20 cellular contexts compared by ENCODE assay signal in genomic region chr11:132035228-132035627, GRCh38.
DNase-seq lines count a peak whose midpoint lies in the region; ATAC-seq and TF ChIP-seq lines count a peak whose summit lies in the region.
"Had no signal": no experiment of that assay in that cellular context is flagged by ENCODE, and none has a peak within 500 bp of the region (broad histone marks: within the 10 kb centered on the region; RNA-seq: fewer than 3 reads in every experiment).

No MANE protein-coding gene starts in this region.

- no peaks in the 10 kb centered on the region for H4K20me1 ChIP-seq in neural cell (ENCODE audit: insufficient read depth)
- H4K20me1 ChIP-seq: BLaER1 treated with 17β-estradiol and CSF1 and Interleukin-3, amounts not matched to agents 10 nM and 100 nM had no signal

- H3K4me1 Mint-ChIP-seq in Calu3 (ENCODE audit: low read depth, unreplicated experiment) = no peaks in the 10 kb centered on the region
- H3K4me1 Mint-ChIP-seq: CD8-positive, alpha-beta memory T cell had no signal

- BruUV-seq in Calu3 (replicated peaks; lab: Mats Ljungman, UMichigan) = no TSS peak

- peak overlapping the region; percentile 17 for H3K4me2 ChIP-seq in neural cell (ENCODE audit: low read length)
- H3K4me2 ChIP-seq: A549; BLaER1 treated with 17β-estradiol and CSF1 and Interleukin-3, amounts not matched to agents 10 nM and 100 nM had no signal

- H3K27me3 ChIP-seq in neural cell (ENCODE audit: insufficient read depth, low read depth, low read length) = no peaks in the 10 kb centered on the region
- H3K27me3 ChIP-seq: BE2C; BLaER1 treated with 17β-estradiol and CSF1 and Interleukin-3, amounts not matched to agents 10 nM and 100 nM had no signal

- H3K27me3 Mint-ChIP-seq in Calu3 (ENCODE audit: unreplicated experiment) = no peaks in the 10 kb centered on the region
- H3K27me3 Mint-ChIP-seq: CD4-positive, alpha-beta T cell had no signal

- H3K36me3 ChIP-seq in neural cell (ENCODE audit: insufficient read depth, low read length) = no peaks in the 10 kb centered on the region
- H3K36me3 ChIP-seq: BE2C; BLaER1 treated with 17β-estradiol and CSF1 and Interleukin-3, amounts not matched to agents 10 nM and 100 nM; HAP-1 had no signal

- intact Hi-C loops in Calu3 (cut with micrococcal nuclease; ENCODE audit: unreplicated experiment) = no loop called here

- TF ChIP-seq RAD21 in neural cell (conservative IDR thresholded peaks at IDR 0.05) = no peak

- H3K27ac ChIP-seq in neural cell (ENCODE audit: low read length) = peak overlapping the region; percentile 80
- H3K27ac ChIP-seq: A549; BLaER1 treated with 17β-estradiol and CSF1 and Interleukin-3, amounts not matched to agents 10 nM and 100 nM had no signal

- H3K79me2 ChIP-seq in neural cell (replicated peaks; ENCODE audit: insufficient read depth, low read length) = no peaks in the 10 kb centered on the region

- peak overlapping the region; percentile 37 for H3K9ac ChIP-seq in neural cell (ENCODE audit: low read length)
- H3K9ac ChIP-seq: BLaER1 treated with 17β-estradiol and CSF1 and Interleukin-3, amounts not matched to agents 10 nM and 100 nM had no signal

- peak overlapping the region; percentile 32 for H3K4me3 ChIP-seq in neural cell (ENCODE audit: low read length)
- H3K4me3 ChIP-seq: A549; BLaER1 treated with 17β-estradiol and CSF1 and Interleukin-3, amounts not matched to agents 10 nM and 100 nM; GM12878; HAP-1 had no signal

- H3K9me2 ChIP-seq in neural cell (ENCODE audit: insufficient read depth, low read length) = no peaks in the 10 kb centered on the region

- ATAC-seq in HG02970 (IDR thresholded peaks at IDR 0.05; ENCODE audit: low FRiP score, unreplicated experiment) = no peak
- ATAC-seq: A549, GM12878 had no signal

- no peaks in the 10 kb centered on the region for H3K9me3 ChIP-seq in neural cell (ENCODE audit: low read length)
- H3K9me3 ChIP-seq: A549; BE2C; BLaER1 treated with 17β-estradiol and CSF1 and Interleukin-3, amounts not matched to agents 10 nM and 100 nM; HAP-1 had no signal

- no peak overlapping the region for H3K27ac Mint-ChIP-seq in Calu3 (ENCODE audit: unreplicated experiment)
- H3K27ac Mint-ChIP-seq: CD14-positive monocyte; CD4-positive, alpha-beta T cell; CD8-positive, alpha-beta memory T cell had no signal

- DNase-seq in GDM1 (lab: John Stamatoyannopoulos, UW) = peak; percentile 27
- peak; percentile 41 for DNase-seq in LHCN-M2 (ENCODE audit: low read depth)
- no peak for DNase-seq in nucleus accumbens (lab: John Stamatoyannopoulos, UW)
- no peak for DNase-seq in Calu3
- DNase-seq: 8988T; ACHN; AML-193; BE2C; CD4-positive, alpha-beta T cell; CD8-positive, alpha-beta memory T cell; DMS53; DMS79 treated with DMSO at 0.1 percent for 48 hours; GOT3 had no signal

- H3K4me3 Mint-ChIP-seq in Calu3 (ENCODE audit: low read depth, unreplicated experiment) = no peak overlapping the region
- H3K4me3 Mint-ChIP-seq: CD14-positive monocyte; CD4-positive, alpha-beta T cell; CD8-positive, alpha-beta memory T cell had no signal

- peaks cover 8% of the 10 kb centered on the region for H3K9me3 Mint-ChIP-seq in Calu3 (ENCODE audit: low read depth, unreplicated experiment)

- H3F3A ChIP-seq in neural cell (ENCODE audit: insufficient read depth, low read length, poor library complexity, severe bottlenecking) = no peaks in the 10 kb centered on the region

- CTCF ChIA-PET in Calu3 (lab: Charles Lee) = no interaction called here

- H2AFZ ChIP-seq in neural cell (ENCODE audit: low read depth, low read length) = no peak overlapping the region

- no peak for TF ChIP-seq CTCF in neural cell (IDR thresholded peaks at IDR 0.05; ENCODE audit: poor library complexity, severe bottlenecking)
- TF ChIP-seq CTCF in Calu3 (IDR thresholded peaks at IDR 0.05; ENCODE audit: unreplicated experiment) = no peak

- peaks cover 4% of the 10 kb centered on the region for H3K36me3 Mint-ChIP-seq in Calu3 (ENCODE audit: insufficient read depth, unreplicated experiment)
- H3K36me3 Mint-ChIP-seq: CD14-positive monocyte; CD8-positive, alpha-beta memory T cell had no signal

- TF ChIP-seq EP300 in neural cell (conservative IDR thresholded peaks at IDR 0.05; ENCODE audit: poor library complexity, severe bottlenecking) = no peak

TF ChIP-seq in neural cell, 6 proteins besides CTCF, POLR2A, EP300 and RAD21:
- TF ChIP-seq EZH2 (IDR thresholded peaks at IDR 0.05; ENCODE audit: borderline replicate concordance, insufficient read depth, low read length, poor library complexity, severe bottlenecking) (no peak), POLR2AphosphoS5 (IDR thresholded peaks at IDR 0.05) (no peak), MXI1 (conservative IDR thresholded peaks at IDR 0.05; ENCODE audit: poor library complexity, severe bottlenecking) (no peak), SMC3 (conservative IDR thresholded peaks at IDR 0.05; ENCODE audit: poor library complexity) (no peak), TAF1 (IDR thresholded peaks at IDR 0.05; ENCODE audit: low read depth) (no peak)
- TF ChIP-seq, protein P1, sequence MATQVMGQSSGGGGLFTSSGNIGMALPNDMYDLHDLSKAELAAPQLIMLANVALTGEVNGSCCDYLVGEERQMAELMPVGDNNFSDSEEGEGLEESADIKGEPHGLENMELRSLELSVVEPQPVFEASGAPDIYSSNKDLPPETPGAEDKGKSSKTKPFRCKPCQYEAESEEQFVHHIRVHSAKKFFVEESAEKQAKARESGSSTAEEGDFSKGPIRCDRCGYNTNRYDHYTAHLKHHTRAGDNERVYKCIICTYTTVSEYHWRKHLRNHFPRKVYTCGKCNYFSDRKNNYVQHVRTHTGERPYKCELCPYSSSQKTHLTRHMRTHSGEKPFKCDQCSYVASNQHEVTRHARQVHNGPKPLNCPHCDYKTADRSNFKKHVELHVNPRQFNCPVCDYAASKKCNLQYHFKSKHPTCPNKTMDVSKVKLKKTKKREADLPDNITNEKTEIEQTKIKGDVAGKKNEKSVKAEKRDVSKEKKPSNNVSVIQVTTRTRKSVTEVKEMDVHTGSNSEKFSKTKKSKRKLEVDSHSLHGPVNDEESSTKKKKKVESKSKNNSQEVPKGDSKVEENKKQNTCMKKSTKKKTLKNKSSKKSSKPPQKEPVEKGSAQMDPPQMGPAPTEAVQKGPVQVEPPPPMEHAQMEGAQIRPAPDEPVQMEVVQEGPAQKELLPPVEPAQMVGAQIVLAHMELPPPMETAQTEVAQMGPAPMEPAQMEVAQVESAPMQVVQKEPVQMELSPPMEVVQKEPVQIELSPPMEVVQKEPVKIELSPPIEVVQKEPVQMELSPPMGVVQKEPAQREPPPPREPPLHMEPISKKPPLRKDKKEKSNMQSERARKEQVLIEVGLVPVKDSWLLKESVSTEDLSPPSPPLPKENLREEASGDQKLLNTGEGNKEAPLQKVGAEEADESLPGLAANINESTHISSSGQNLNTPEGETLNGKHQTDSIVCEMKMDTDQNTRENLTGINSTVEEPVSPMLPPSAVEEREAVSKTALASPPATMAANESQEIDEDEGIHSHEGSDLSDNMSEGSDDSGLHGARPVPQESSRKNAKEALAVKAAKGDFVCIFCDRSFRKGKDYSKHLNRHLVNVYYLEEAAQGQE (IDR thresholded peaks at IDR 0.05; ENCODE audit: borderline replicate concordance) = no peak
TF ChIP-seq in neural cell: peak in this region for 0.

Comparison
In these comparisons a context has a peak if more than half of its experiments do, and no peak if none do; other contexts are left out.
1. DNase-seq: peak in GDM1 (single experiment) and LHCN-M2 (single experiment); none in nucleus accumbens (0 of 56) and Calu3 (single experiment).